8 cellular contexts compared by ENCODE assay signal in the genomic region with DNA sequence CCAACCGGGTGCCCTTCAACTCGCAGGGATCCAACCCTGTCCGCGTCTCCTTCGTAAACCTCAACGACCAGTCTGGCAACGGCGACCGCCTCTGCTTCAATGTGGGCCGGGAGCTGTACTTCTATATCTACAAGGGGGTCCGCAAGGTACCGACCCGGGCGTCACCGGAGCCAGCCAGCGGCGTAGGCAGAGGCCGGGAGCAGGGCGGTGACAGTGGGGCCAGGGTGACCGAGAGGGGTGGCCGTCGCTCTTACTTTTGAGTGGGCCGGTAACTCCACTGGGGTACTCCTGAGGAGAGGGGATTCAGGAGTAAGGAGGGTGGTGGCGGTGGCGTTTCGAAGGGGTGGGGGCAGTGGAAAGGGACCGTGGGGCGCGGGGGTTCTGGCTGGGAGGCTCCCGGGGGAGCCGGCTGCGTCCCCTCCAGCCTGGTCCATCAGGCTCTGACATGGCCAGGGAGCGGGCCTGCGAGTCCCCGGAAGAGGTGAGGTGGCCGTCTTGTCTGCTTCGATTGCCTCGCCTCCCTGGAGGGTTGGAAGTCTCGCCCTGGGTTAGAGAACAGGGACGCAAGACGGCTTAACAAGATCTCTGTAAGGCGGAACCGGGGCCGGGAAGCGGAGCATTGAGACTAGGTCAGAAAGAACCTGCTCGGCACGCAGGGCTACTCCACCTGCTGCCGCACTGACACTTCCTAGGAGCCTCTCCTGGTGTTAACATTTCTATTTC.
DNase-seq lines count a peak whose midpoint lies in the region; ATAC-seq and TF ChIP-seq lines count a peak whose summit lies in the region.

No MANE protein-coding gene starts in this region.

- H3K27ac ChIP-seq in brain microvascular endothelial cell: peak overlapping the region; percentile 76

- in situ Hi-C loops in brain microvascular endothelial cell (cut with HindIII; ENCODE audit: low pct_ligation_motif_present, low sequenced_read_pairs): no loop called here

- peak overlapping the region; percentile 97 for H3K4me3 ChIP-seq in brain microvascular endothelial cell (ENCODE audit: low read depth, low read length)

- H3K27ac Mint-ChIP-seq in T-helper 1 cell treated with Interleukin-12 subunit alpha and Interleukin-12 subunit beta and Interleukin-4 antibody, amounts not matched to agents 30 μg/mL and 1 μg/mL, for 36 hours: peak overlapping the region; percentile 93

- DNase-seq in AG20443 (ENCODE audit: low spot score): peak; percentile 37
- peak; percentile 6 for DNase-seq in brain microvascular endothelial cell
- DNase-seq in inferior parietal cortex (ENCODE audit: extremely low spot score): peak; percentile 6
- peak; percentile 7 to 18 (median 18) for DNase-seq in stimulated activated CD4-positive, alpha-beta T cell treated with anti-CD3 and anti-CD28 coated beads, Interleukin-12 subunit alpha, Interleukin-12 subunit beta, amount 100 ng/mL, for 48 hours (ENCODE audit: low read depth in 2 of 3, low spot score in 1 of 3)

- H3K9me3 Mint-ChIP-seq in T-helper 1 cell treated with Interleukin-12 subunit alpha and Interleukin-12 subunit beta and Interleukin-4 antibody, amounts not matched to agents 30 μg/mL and 1 μg/mL, for 36 hours: no peaks in the 10 kb centered on the region

- ATAC-seq in GM18909 (IDR thresholded peaks at IDR 0.05; ENCODE audit: poor library complexity, unreplicated experiment): peak; percentile 27
- peak; percentile 9 for ATAC-seq in HG03196 (IDR thresholded peaks at IDR 0.05; ENCODE audit: unreplicated experiment)
- ATAC-seq in HG03565 (IDR thresholded peaks at IDR 0.05; ENCODE audit: unreplicated experiment): no peak

- H3K4me1 Mint-ChIP-seq in T-helper 1 cell treated with Interleukin-12 subunit alpha and Interleukin-12 subunit beta and Interleukin-4 antibody, amounts not matched to agents 30 μg/mL and 1 μg/mL, for 36 hours (ENCODE audit: low read depth): peaks cover 20% of the 10 kb centered on the region

- H3K36me3 Mint-ChIP-seq in T-helper 1 cell treated with Interleukin-12 subunit alpha and Interleukin-12 subunit beta and Interleukin-4 antibody, amounts not matched to agents 30 μg/mL and 1 μg/mL, for 36 hours (ENCODE audit: low read depth): peaks cover 4% of the 10 kb centered on the region

- peak overlapping the region; percentile 97 for H3K4me3 Mint-ChIP-seq in T-helper 1 cell treated with Interleukin-12 subunit alpha and Interleukin-12 subunit beta and Interleukin-4 antibody, amounts not matched to agents 30 μg/mL and 1 μg/mL, for 36 hours

- H3K27me3 ChIP-seq in brain microvascular endothelial cell (replicated peaks): no peaks in the 10 kb centered on the region

- H3K27me3 Mint-ChIP-seq in T-helper 1 cell treated with Interleukin-12 subunit alpha and Interleukin-12 subunit beta and Interleukin-4 antibody, amounts not matched to agents 30 μg/mL and 1 μg/mL, for 36 hours (ENCODE audit: low read depth): no peaks in the 10 kb centered on the region

- no peak for TF ChIP-seq CTCF in brain microvascular endothelial cell (IDR thresholded peaks at IDR 0.05; ENCODE audit: low read depth, low read length, missing control alignments)

- H3K36me3 ChIP-seq in brain microvascular endothelial cell (replicated peaks): no peaks in the 10 kb centered on the region
